30 cellular contexts compared by ENCODE assay signal in the genomic region with DNA sequence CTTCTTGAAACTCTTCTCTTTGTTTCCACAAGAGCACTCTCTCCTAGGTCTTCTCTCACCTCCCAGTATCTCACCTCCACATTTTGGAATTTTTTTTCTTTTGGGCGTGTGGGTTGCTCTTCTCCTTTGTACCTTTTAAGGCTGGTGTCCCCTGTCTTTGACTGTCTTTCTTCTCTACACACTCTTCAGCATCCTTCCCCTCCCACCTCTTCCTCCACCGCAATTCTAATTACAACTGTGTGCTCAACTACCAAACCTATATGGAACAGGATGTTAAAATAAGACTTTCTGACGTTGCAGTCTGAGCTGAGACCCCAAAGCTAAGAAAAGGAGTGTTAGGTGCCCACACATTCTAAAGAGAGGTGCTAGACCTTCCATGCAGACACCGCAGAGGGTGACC. TPM values are rescaled to one million over a fixed set of nuclear protein-coding genes. Genes with fewer than 3 reads are reported as not detected.
"Had no signal": no experiment of that assay in that cellular context is flagged by ENCODE, and none has a peak within 500 bp of the region (broad histone marks: within the 10 kb centered on the region; RNA-seq: fewer than 3 reads in every experiment).

No MANE protein-coding gene starts in this region.

- H3K4me2 ChIP-seq: KMS-11, SK-N-SH had no signal

- ATAC-seq: activated CD4-positive, alpha-beta T cell treated with anti-CD3 and anti-CD28 coated beads for 36 hours; activated CD4-positive, CD25-positive, alpha-beta regulatory T cell treated with anti-CD3 and anti-CD28 coated beads, Interleukin-2, amount 50 U/mL, for 24 hours; body of pancreas; WTC11 had no signal

- H3K27me3 ChIP-seq: body of pancreas, breast epithelium, Peyer's patch, SJSA1 had no signal

- DNase-seq: activated CD4-positive, alpha-beta memory T cell treated with anti-CD3 and anti-CD28 coated beads, Interleukin-2, amount 10 ng/mL, durations not matched to agents 7 days and 5 days; activated CD4-positive, alpha-beta T cell treated with anti-CD3 and anti-CD28 coated beads for 36 hours; activated CD4-positive, alpha-beta T cell treated with anti-CD3 and anti-CD28 coated beads, Interleukin-2, amount 50 U/mL, for 1 hour; activated CD8-positive, alpha-beta memory T cell treated with anti-CD3 and anti-CD28 coated beads, Interleukin-2, amount 50 U/mL, for 4 hours; activated effector memory CD4-positive, alpha-beta T cell treated with Interleukin-2 at 50 U/mL for 16 hours; activated naive CD4-positive, alpha-beta T cell treated with anti-CD3 and anti-CD28 coated beads, Interleukin-2, amount 10 ng/mL, durations not matched to agents 7 days and 5 days; activated T-cell treated with anti-CD3 and anti-CD28 coated beads, Interleukin-2, amount 50 U/mL, for 48 hours; amygdala; body of pancreas; MM.1S; MV-4-11; NCI-H1092; NCI-H1436 treated with DMSO at 0.1 percent for 48 hours; NCI-H1694 treated with DMSO at 0.1 percent for 48 hours; NCI-H2029; NCI-H345; NCI-H524 treated with DMSO at 0.1 percent for 48 hours; Peyer's patch; RPMI8226; SHP77 treated with DMSO at 0.1 percent for 48 hours; SK-N-SH had no signal

- H3K9ac ChIP-seq: KMS-11, SK-N-SH had no signal

- H3K9me3 Mint-ChIP-seq: activated naive CD4-positive, alpha-beta T cell treated with anti-CD3 and anti-CD28 coated beads, Interleukin-2, amount 10 ng/mL, durations not matched to agents 7 days and 5 days; T-helper 1 cell treated with Interleukin-12 subunit alpha and Interleukin-12 subunit beta and Interleukin-4 antibody, amounts not matched to agents 30 μg/mL and 1 μg/mL, for 36 hours; T-helper 2 cell treated with Interferon-gamma antibody and Interleukin-4, amounts not matched to agents 5 μg/mL and 100 μg/mL, for 36 hours; WTC11 had no signal

- H3K4me1 ChIP-seq: body of pancreas, breast epithelium had no signal

- H3K27ac ChIP-seq: body of pancreas, breast epithelium, KMS-11, Peyer's patch, SJSA1 had no signal

- H3K4me3 Mint-ChIP-seq: activated CD4-positive, alpha-beta memory T cell treated with anti-CD3 and anti-CD28 coated beads, Interleukin-2, amount 10 ng/mL, durations not matched to agents 7 days and 5 days; activated CD4-positive, alpha-beta T cell treated with anti-CD3 and anti-CD28 coated beads for 36 hours; activated naive CD4-positive, alpha-beta T cell treated with anti-CD3 and anti-CD28 coated beads, Interleukin-2, amount 10 ng/mL, durations not matched to agents 7 days and 5 days; activated naive CD8-positive, alpha-beta T cell; T-helper 1 cell treated with Interleukin-12 subunit alpha and Interleukin-12 subunit beta and Interleukin-4 antibody, amounts not matched to agents 30 μg/mL and 1 μg/mL, for 36 hours; T-helper 2 cell treated with Interferon-gamma antibody and Interleukin-4, amounts not matched to agents 5 μg/mL and 100 μg/mL, for 36 hours; WTC11 had no signal

- FAIRE-seq: astrocyte had no signal

- H3K4me3 ChIP-seq: body of pancreas, breast epithelium, Peyer's patch, SJSA1 had no signal

- H3K9me3 ChIP-seq: body of pancreas, breast epithelium, Peyer's patch, SJSA1, SK-N-SH had no signal

- H3K27ac Mint-ChIP-seq: activated CD4-positive, alpha-beta memory T cell treated with anti-CD3 and anti-CD28 coated beads, Interleukin-2, amount 10 ng/mL, durations not matched to agents 7 days and 5 days; activated CD4-positive, alpha-beta T cell treated with anti-CD3 and anti-CD28 coated beads for 36 hours; activated naive CD4-positive, alpha-beta T cell treated with anti-CD3 and anti-CD28 coated beads, Interleukin-2, amount 10 ng/mL, durations not matched to agents 7 days and 5 days; activated naive CD8-positive, alpha-beta T cell; T-helper 1 cell treated with Interleukin-12 subunit alpha and Interleukin-12 subunit beta and Interleukin-4 antibody, amounts not matched to agents 30 μg/mL and 1 μg/mL, for 36 hours; T-helper 2 cell treated with Interferon-gamma antibody and Interleukin-4, amounts not matched to agents 5 μg/mL and 100 μg/mL, for 36 hours; WTC11 had no signal

- H3K36me3 ChIP-seq: breast epithelium, Peyer's patch, SJSA1 had no signal

- H3K36me3 Mint-ChIP-seq: activated naive CD8-positive, alpha-beta T cell; WTC11 had no signal

RNA-seq across cellular contexts. Expression of gene ADRB1, which starts 14.0 kb away (rescaled TPM):
- total RNA-seq: activated CD4-positive, alpha-beta T cell treated with anti-CD3 and anti-CD28 coated beads for 36 hours had no signal
- polyA plus RNA-seq: SK-N-SH had no signal
